9 cellular contexts compared by ENCODE assay signal in the genomic region with DNA sequence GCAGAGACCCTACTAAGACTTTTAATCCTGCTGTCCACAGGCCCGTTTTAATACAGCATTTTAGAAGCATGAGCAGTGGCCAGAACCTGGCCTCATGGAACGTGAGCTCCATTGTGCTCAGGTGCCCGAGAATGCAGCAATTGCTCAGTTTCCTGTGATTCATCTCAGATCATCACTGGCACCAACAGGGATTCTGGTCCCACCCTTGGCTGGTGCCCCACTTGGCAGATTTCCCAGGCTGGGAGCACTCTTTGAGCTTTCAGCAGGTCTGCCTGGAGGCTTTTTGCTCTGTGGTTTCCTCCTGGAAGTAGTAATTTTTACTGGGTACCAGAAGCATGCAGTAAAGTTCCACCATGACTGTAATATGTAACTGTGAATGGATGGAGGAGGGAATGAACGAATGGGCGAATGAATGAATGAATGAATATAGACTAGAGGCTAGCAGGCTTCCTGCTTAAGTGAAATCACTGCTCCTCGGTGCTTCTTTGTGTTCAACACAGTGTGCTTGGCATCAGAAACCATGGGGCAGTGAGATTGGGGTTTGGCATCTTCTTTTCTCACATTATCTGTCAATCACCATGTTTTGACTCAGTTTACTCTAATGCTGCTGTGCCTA.
DNase-seq lines count a peak whose midpoint lies in the region; ATAC-seq, FAIRE-seq and TF ChIP-seq lines count a peak whose summit lies in the region.
"Had no signal": no experiment of that assay in that cellular context is flagged by ENCODE, and none has a peak within 500 bp of the region (broad histone marks: within the 10 kb centered on the region; RNA-seq: fewer than 3 reads in every experiment).

No MANE protein-coding gene starts in this region.

- TF ChIP-seq CTCF in HepG2 (CRISPR knock-in tag; IDR thresholded peaks at IDR 0.05), result no peak
- no peak for TF ChIP-seq CTCF in GM10266 (IDR thresholded peaks at IDR 0.05; ENCODE audit: control insufficient read depth, insufficient read depth, low read depth, missing control alignments)

- no peaks in the 10 kb centered on the region for H4K20me1 ChIP-seq in HepG2 (ENCODE audit: insufficient read depth, low read length)

- POLR2A ChIA-PET in HepG2 (lab: Yijun Ruan, JAX), result interaction anchor here (1.0 kb wide), 1 partner anchor 28 kb away, joined by 3 read pairs; no protein-coding TSS in a partner anchor

- H2AFZ ChIP-seq in HepG2 (ENCODE audit: low read length), result no peak overlapping the region

- ATAC-seq in HepG2, result no peak
- no peak for ATAC-seq in GM21360 (IDR thresholded peaks at IDR 0.05; ENCODE audit: unreplicated experiment)
- no peak for ATAC-seq in GM18868 (IDR thresholded peaks at IDR 0.05; ENCODE audit: unreplicated experiment)

- no TSS peak for BruUV-seq in HepG2 (replicated peaks; lab: Mats Ljungman, UMichigan)

- H3K4me3 ChIP-seq in MG63 (no peak overlapping the region), HepG2 (replicated peaks in 1 of 3; ENCODE audit: insufficient read depth in 1 of 3, low read depth in 2 of 3, low read length in 3 of 3) (no peak overlapping the region)

- DNase-seq in COLO668 (lab: John Stamatoyannopoulos, UW; ENCODE audit: unreplicated experiment), result peak; percentile 31
- DNase-seq in MG63, result peak; percentile 99
- DNase-seq in brain pericyte (ENCODE audit: low read depth, low spot score), result peak; percentile 30
- DNase-seq in HepG2 (ENCODE audit: low spot score), result peak; percentile 47
- no peak for DNase-seq in hepatic stellate cell (ENCODE audit: low spot score)
- DNase-seq in GM10266 (ENCODE audit: extremely low spot score), result no peak

- no peak for TF ChIP-seq POLR2A in HepG2 (IDR thresholded peaks at IDR 0.05; ENCODE audit: insufficient read depth in 1 of 2, low read depth in 2 of 2, low read length in 2 of 2)

- H3K4me2 ChIP-seq in HepG2 (ENCODE audit: low read depth, low read length), result no peak overlapping the region

- peaks cover 28% of the 10 kb centered on the region for H3K4me1 ChIP-seq in HepG2 (ENCODE audit: insufficient read depth, low read length)

- no peaks in the 10 kb centered on the region for H3K79me2 ChIP-seq in HepG2 (ENCODE audit: insufficient read depth, low read length)

- no peak overlapping the region for H3K9ac ChIP-seq in HepG2 (ENCODE audit: insufficient read depth, low read depth, low read length)

- intact Hi-C loops in HepG2 (cut with micrococcal nuclease; ENCODE audit: unreplicated experiment), result no loop called here

- H3K27ac ChIP-seq in HepG2 (ENCODE audit: extremely low read length, insufficient read depth, low read length), result no peak overlapping the region

- H3K27me3 ChIP-seq in MG63 (no peaks in the 10 kb centered on the region), HepG2 (ENCODE audit: control insufficient read depth in 1 of 2, insufficient read depth in 2 of 2, low read length in 2 of 2) (no peaks in the 10 kb centered on the region)

- no peak for TF ChIP-seq RAD21 in HepG2 (CRISPR knock-in tag; IDR thresholded peaks at IDR 0.05)

- H3K36me3 ChIP-seq in MG63 (peaks cover 6% of the 10 kb centered on the region), HepG2 (replicated peaks in 1 of 2; ENCODE audit: control insufficient read depth in 1 of 2, insufficient read depth in 2 of 2, low read length in 2 of 2) (no peaks in the 10 kb centered on the region)

- no peak for TF ChIP-seq EP300 in HepG2 (IDR thresholded peaks at IDR 0.05; ENCODE audit: low read depth in 2 of 2, low read length in 2 of 2)
- TF ChIP-seq EP300 in HepG2 (CRISPR knock-in tag; IDR thresholded peaks at IDR 0.05; ENCODE audit: borderline replicate concordance), result no peak

- 20% methylated on average over 6 of the region's 6 CpGs for WGBS in HepG2 (ENCODE audit: low lambda C conversion rate)

- in situ Hi-C loops in HepG2 (cut with HindIII; ENCODE audit: extremely low pct_ligation_motif_present, low pct_unique_long_range_greater_than_20kb), result no loop called here

- FAIRE-seq in HepG2 (lab: Jason Lieb, UNC), result no peak
- FAIRE-seq: frontal cortex had no signal

- CTCF ChIA-PET in HepG2 (lab: Yijun Ruan, JAX; ENCODE audit: low intra/inter-chr PET ratio, low total read pairs), result no interaction called here

- H3K9me3 ChIP-seq in MG63 (no peaks in the 10 kb centered on the region), HepG2 (ENCODE audit: low read length) (no peaks in the 10 kb centered on the region)

TF ChIP-seq in HepG2, 621 proteins besides CTCF, POLR2A, EP300 and RAD21:
- peak; percentile 58; the same call in 1 of the 2 replicates for TF ChIP-seq PPARG (CRISPR knock-in tag; conservative IDR thresholded peaks at IDR 0.05)
- peak; percentile 81 for TF ChIP-seq BHLHE40 (IDR thresholded peaks at IDR 0.05; ENCODE audit: low read length)
- TF ChIP-seq RXRA (CRISPR knock-in tag; IDR thresholded peaks at IDR 0.05), result peak; percentile 39; the same call in 1 of the 2 replicates
- no peak for TF ChIP-seq PRPF4 (IDR thresholded peaks at IDR 0.05; ENCODE audit: low read depth, low read length, poor library complexity, severe bottlenecking)
- TF ChIP-seq FOXK2 (IDR thresholded peaks at IDR 0.05), result no peak
- no peak for TF ChIP-seq MED13 (CRISPR knock-in tag; IDR thresholded peaks at IDR 0.05)
- peak; percentile 36; the same call in 1 of the 2 replicates for TF ChIP-seq FOSL2 (CRISPR knock-in tag; IDR thresholded peaks at IDR 0.05)
- TF ChIP-seq ZNF564 (CRISPR knock-in tag; IDR thresholded peaks at IDR 0.05), result no peak
- peak; percentile 21; the same call in 1 of the 2 replicates for TF ChIP-seq SOX13 (IDR thresholded peaks at IDR 0.05)
- no peak for TF ChIP-seq SOX13 (CRISPR knock-in tag; conservative IDR thresholded peaks at IDR 0.05 in 1 of 2, IDR thresholded peaks at IDR 0.05 in 1 of 2)
- peak; percentile 41; the same call in 1 of the 2 replicates for TF ChIP-seq SOX5 (CRISPR knock-in tag; IDR thresholded peaks at IDR 0.05; ENCODE audit: borderline replicate concordance)
- TF ChIP-seq, protein P1, sequence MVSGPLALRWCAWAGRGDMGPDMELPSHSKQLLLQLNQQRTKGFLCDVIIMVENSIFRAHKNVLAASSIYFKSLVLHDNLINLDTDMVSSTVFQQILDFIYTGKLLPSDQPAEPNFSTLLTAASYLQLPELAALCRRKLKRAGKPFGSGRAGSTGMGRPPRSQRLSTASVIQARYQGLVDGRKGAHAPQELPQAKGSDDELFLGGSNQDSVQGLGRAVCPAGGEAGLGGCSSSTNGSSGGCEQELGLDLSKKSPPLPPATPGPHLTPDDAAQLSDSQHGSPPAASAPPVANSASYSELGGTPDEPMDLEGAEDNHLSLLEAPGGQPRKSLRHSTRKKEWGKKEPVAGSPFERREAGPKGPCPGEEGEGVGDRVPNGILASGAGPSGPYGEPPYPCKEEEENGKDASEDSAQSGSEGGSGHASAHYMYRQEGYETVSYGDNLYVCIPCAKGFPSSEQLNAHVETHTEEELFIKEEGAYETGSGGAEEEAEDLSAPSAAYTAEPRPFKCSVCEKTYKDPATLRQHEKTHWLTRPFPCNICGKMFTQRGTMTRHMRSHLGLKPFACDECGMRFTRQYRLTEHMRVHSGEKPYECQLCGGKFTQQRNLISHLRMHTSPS (CRISPR knock-in tag; IDR thresholded peaks at IDR 0.05; ENCODE audit: low read depth), result peak; percentile 69; the same call in 1 of the 2 replicates
- TF ChIP-seq, protein P2, sequence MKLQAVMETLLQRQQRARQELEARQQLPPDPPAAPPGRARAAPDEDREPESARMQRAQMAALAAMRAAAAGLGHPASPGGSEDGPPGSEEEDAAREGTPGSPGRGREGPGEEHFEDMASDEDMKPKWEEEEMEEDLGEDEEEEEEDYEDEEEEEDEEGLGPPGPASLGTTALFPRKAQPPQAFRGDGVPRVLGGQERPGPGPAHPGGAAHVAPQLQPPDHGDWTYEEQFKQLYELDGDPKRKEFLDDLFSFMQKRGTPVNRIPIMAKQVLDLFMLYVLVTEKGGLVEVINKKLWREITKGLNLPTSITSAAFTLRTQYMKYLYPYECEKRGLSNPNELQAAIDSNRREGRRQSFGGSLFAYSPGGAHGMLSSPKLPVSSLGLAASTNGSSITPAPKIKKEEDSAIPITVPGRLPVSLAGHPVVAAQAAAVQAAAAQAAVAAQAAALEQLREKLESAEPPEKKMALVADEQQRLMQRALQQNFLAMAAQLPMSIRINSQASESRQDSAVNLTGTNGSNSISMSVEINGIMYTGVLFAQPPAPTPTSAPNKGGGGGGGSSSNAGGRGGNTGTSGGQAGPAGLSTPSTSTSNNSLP (IDR thresholded peaks at IDR 0.05; ENCODE audit: low read depth, low read length), result 0 out of 2 replicates have a peak, but pooled peaks have one; percentile 10
- TF ChIP-seq RARA (CRISPR knock-in tag; IDR thresholded peaks at IDR 0.05), result 0 out of 2 replicates have a peak, but pooled peaks have one; percentile 8
- TF ChIP-seq RXRB (CRISPR knock-in tag; IDR thresholded peaks at IDR 0.05; ENCODE audit: borderline replicate concordance), result peak; percentile 43; the same call in 1 of the 2 replicates
- TF ChIP-seq ZNF24 (IDR thresholded peaks at IDR 0.05), result peak; percentile 62; the same call in 1 of the 2 replicates

Comparison
In these comparisons a context has a peak if more than half of its experiments do, and no peak if none do; other contexts are left out.
1. DNase-seq: peak in COLO668 (single experiment), MG63 (single experiment), brain pericyte (single experiment) and HepG2 (single experiment); none in hepatic stellate cell (single experiment) and GM10266 (single experiment).